Comparison of ENCODE assay signal across 32 cellular contexts in genomic region chr5:135169753-135170152, GRCh38.
"Had no signal": no experiment of that assay in that cellular context is flagged by ENCODE, and none has a peak within 500 bp of the region (broad histone marks: within the 10 kb centered on the region; RNA-seq: fewer than 3 reads in every experiment).

No MANE protein-coding gene starts in this region.

- DNase-seq: activated effector memory CD4-positive, alpha-beta T cell treated with anti-CD3 and anti-CD28 coated beads, Interleukin-2, amount 50 U/mL, for 16 hours; activated effector memory CD4-positive, alpha-beta T cell treated with Interleukin-2 at 50 U/mL for 16 hours; activated gamma-delta T cell; activated gamma-delta T cell treated with Interleukin-2 at 50 U/mL for 16 hours; activated naive CD4-positive, alpha-beta T cell; activated naive CD4-positive, alpha-beta T cell treated with anti-CD3 and anti-CD28 coated beads for 36 hours; activated naive CD4-positive, alpha-beta T cell treated with anti-CD3 and anti-CD28 coated beads, Interleukin-2, amount 10 ng/mL, durations not matched to agents 7 days and 5 days; activated naive CD4-positive, alpha-beta T cell treated with anti-CD3 and anti-CD28 coated beads, Interleukin-2, amount 50 U/mL, for 16 hours; activated naive CD4-positive, alpha-beta T cell treated with Interleukin-2 at 50 U/mL for 16 hours; activated naive CD8-positive, alpha-beta T cell treated with anti-CD3 and anti-CD28 coated beads for 36 hours; activated naive CD8-positive, alpha-beta T cell treated with anti-CD3 and anti-CD28 coated beads, Interleukin-2, amount 10 ng/mL, durations not matched to agents 7 days and 5 days; activated naive CD8-positive, alpha-beta T cell treated with anti-CD3 and anti-CD28 coated beads, Interleukin-2, amount 50 U/mL, for 24 hours; activated T-cell treated with anti-CD3 and anti-CD28 coated beads, Interleukin-2, amount 50 U/mL, for 24 hours; activated T-cell treated with anti-CD3 and anti-CD28 coated beads, Interleukin-2, amount 50 U/mL, for 4 hours; activated T-cell treated with anti-CD3 and anti-CD28 coated beads, Interleukin-2, amount 50 U/mL, for 72 hours; adrenal gland; amniotic stem cell; amygdala; anterior cingulate cortex; aorta; body of pancreas; brain microvascular endothelial cell; caudate nucleus; central memory CD4-positive, alpha-beta T cell; cerebellar nuclear complex had no signal

- H3K27me3 ChIP-seq: ascending aorta, body of pancreas had no signal

- H3K9me3 ChIP-seq: adrenal gland, ascending aorta, body of pancreas, breast epithelium had no signal

- H3K4me3 ChIP-seq: adrenal gland, ascending aorta, body of pancreas, breast epithelium, cardiac muscle cell had no signal

- H3K36me3 ChIP-seq: adrenal gland, ascending aorta, brain microvascular endothelial cell, breast epithelium, cardiac muscle cell had no signal

- H3K27ac ChIP-seq: adrenal gland, ascending aorta, body of pancreas, brain microvascular endothelial cell, breast epithelium, cardiac muscle cell had no signal

- H3K4me1 ChIP-seq: adrenal gland, ascending aorta, body of pancreas, breast epithelium had no signal

- FAIRE-seq: astrocyte, bronchial epithelial cell had no signal

- ATAC-seq: activated naive CD4-positive, alpha-beta T cell treated with anti-CD3 and anti-CD28 coated beads, Interleukin-2, amount 50 U/mL, for 72 hours; activated T-cell treated with anti-CD3 and anti-CD28 coated beads, Interleukin-2, amount 50 U/mL, for 4 hours; activated T-cell treated with anti-CD3 and anti-CD28 coated beads, Interleukin-2, amount 50 U/mL, for 72 hours; activated T-helper 17 cell treated with anti-CD3 and anti-CD28 coated beads, Interleukin-2, amount 50 U/mL, for 72 hours; body of pancreas had no signal
